Comparison of ENCODE assay signal across 17 cellular contexts in genomic region chr12:12671850-12672660, GRCh38. TPM values are rescaled to one million over a fixed set of nuclear protein-coding genes. Genes with fewer than 3 reads are reported as not detected.
DNase-seq lines count a peak whose midpoint lies in the region; ATAC-seq, FAIRE-seq and TF ChIP-seq lines count a peak whose summit lies in the region.
"Had no signal": no experiment of that assay in that cellular context is flagged by ENCODE, and none has a peak within 500 bp of the region (broad histone marks: within the 10 kb centered on the region; RNA-seq: fewer than 3 reads in every experiment).

No MANE protein-coding gene starts in this region.

- peak overlapping the region; percentile 76 for H3K27ac Mint-ChIP-seq in activated T-cell treated with anti-CD3 and anti-CD28 coated beads, Interleukin-2, amount 50 U/mL, for 72 hours
- H3K27ac Mint-ChIP-seq in activated T-cell treated with anti-CD3 and anti-CD28 coated beads, Interleukin-2, amount 50 U/mL, for 24 hours: no peak overlapping the region
- H3K27ac Mint-ChIP-seq in stimulated activated effector memory CD8-positive, alpha-beta T cell treated with anti-CD3 and anti-CD28 coated beads, Interleukin-12 subunit alpha, Interleukin-12 subunit beta, amount 100 ng/mL, for 72 hours: peak overlapping the region; percentile 82
- H3K27ac Mint-ChIP-seq in naive thymus-derived CD4-positive, alpha-beta T cell: no peak overlapping the region
- H3K27ac Mint-ChIP-seq: activated naive CD4-positive, alpha-beta T cell treated with anti-CD3 and anti-CD28 coated beads for 36 hours; nephron progenitor cell had no signal

- H3K4me3 ChIP-seq in choroid plexus epithelial cell (ENCODE audit: low read depth, low read length): no peak overlapping the region
- H3K4me3 ChIP-seq in naive thymus-derived CD4-positive, alpha-beta T cell (ENCODE audit: low read length): no peak overlapping the region
- H3K4me3 ChIP-seq: cardiac muscle cell, tibial nerve had no signal

- H3K4me1 ChIP-seq in naive thymus-derived CD4-positive, alpha-beta T cell (ENCODE audit: control insufficient read depth in 2 of 2, insufficient read depth in 2 of 2, low read length in 2 of 2): no peaks in the 10 kb centered on the region
- H3K4me1 ChIP-seq: tibial nerve had no signal

- ATAC-seq in activated T-cell treated with anti-CD3 and anti-CD28 coated beads, Interleukin-2, amount 50 U/mL, for 72 hours (replicated peaks in 1 of 2): no peak
- ATAC-seq in stimulated activated effector memory CD8-positive, alpha-beta T cell treated with anti-CD3 and anti-CD28 coated beads, Interleukin-12 subunit alpha, Interleukin-12 subunit beta, amount 100 ng/mL, for 72 hours: no peak
- ATAC-seq in naive thymus-derived CD4-positive, alpha-beta T cell: no peak
- ATAC-seq: sciatic nerve had no signal

- CTCF ChIA-PET in naive thymus-derived CD4-positive, alpha-beta T cell (lab: Charles Lee): no interaction called here

- no peaks in the 10 kb centered on the region for H3K27me3 Mint-ChIP-seq in activated T-cell treated with anti-CD3 and anti-CD28 coated beads, Interleukin-2, amount 50 U/mL, for 72 hours (ENCODE audit: low read depth)
- H3K27me3 Mint-ChIP-seq in activated T-cell treated with anti-CD3 and anti-CD28 coated beads, Interleukin-2, amount 50 U/mL, for 24 hours: no peaks in the 10 kb centered on the region
- H3K27me3 Mint-ChIP-seq in naive thymus-derived CD4-positive, alpha-beta T cell: no peaks in the 10 kb centered on the region

- H3K36me3 Mint-ChIP-seq in activated T-cell treated with anti-CD3 and anti-CD28 coated beads, Interleukin-2, amount 50 U/mL, for 72 hours (ENCODE audit: insufficient read depth in 2 of 2): peaks cover 3 to 5% of the 10 kb centered on the region in 2 donors
- H3K36me3 Mint-ChIP-seq in activated T-cell treated with anti-CD3 and anti-CD28 coated beads, Interleukin-2, amount 50 U/mL, for 24 hours (ENCODE audit: low read depth): no peaks in the 10 kb centered on the region
- no peaks in the 10 kb centered on the region for H3K36me3 Mint-ChIP-seq in stimulated activated effector memory CD8-positive, alpha-beta T cell treated with anti-CD3 and anti-CD28 coated beads, Interleukin-12 subunit alpha, Interleukin-12 subunit beta, amount 100 ng/mL, for 72 hours
- peaks cover 0 to 8% (median 0%) of the 10 kb centered on the region in 5 donors for H3K36me3 Mint-ChIP-seq in naive thymus-derived CD4-positive, alpha-beta T cell

- peaks cover 25% of the 10 kb centered on the region for H3K4me1 Mint-ChIP-seq in activated T-cell treated with anti-CD3 and anti-CD28 coated beads, Interleukin-2, amount 50 U/mL, for 72 hours (ENCODE audit: low read depth)
- H3K4me1 Mint-ChIP-seq in activated T-cell treated with anti-CD3 and anti-CD28 coated beads, Interleukin-2, amount 50 U/mL, for 24 hours (ENCODE audit: low read depth): peaks cover 26% of the 10 kb centered on the region
- peaks cover 27% of the 10 kb centered on the region for H3K4me1 Mint-ChIP-seq in stimulated activated effector memory CD8-positive, alpha-beta T cell treated with anti-CD3 and anti-CD28 coated beads, Interleukin-12 subunit alpha, Interleukin-12 subunit beta, amount 100 ng/mL, for 72 hours
- peaks cover 0 to 29% (median 0%) of the 10 kb centered on the region in 7 donors for H3K4me1 Mint-ChIP-seq in naive thymus-derived CD4-positive, alpha-beta T cell

- H3K9me3 Mint-ChIP-seq in activated T-cell treated with anti-CD3 and anti-CD28 coated beads, Interleukin-2, amount 50 U/mL, for 72 hours: no peaks in the 10 kb centered on the region
- H3K9me3 Mint-ChIP-seq in activated T-cell treated with anti-CD3 and anti-CD28 coated beads, Interleukin-2, amount 50 U/mL, for 24 hours: no peaks in the 10 kb centered on the region
- no peaks in the 10 kb centered on the region for H3K9me3 Mint-ChIP-seq in stimulated activated effector memory CD8-positive, alpha-beta T cell treated with anti-CD3 and anti-CD28 coated beads, Interleukin-12 subunit alpha, Interleukin-12 subunit beta, amount 100 ng/mL, for 72 hours
- no peaks in the 10 kb centered on the region for H3K9me3 Mint-ChIP-seq in naive thymus-derived CD4-positive, alpha-beta T cell
- H3K9me3 Mint-ChIP-seq: activated naive CD4-positive, alpha-beta T cell treated with anti-CD3 and anti-CD28 coated beads for 36 hours; nephron progenitor cell had no signal

- H3K36me3 ChIP-seq in naive thymus-derived CD4-positive, alpha-beta T cell (ENCODE audit: control insufficient read depth in 2 of 3, insufficient read depth in 3 of 3, low read length in 3 of 3): no peaks in the 10 kb centered on the region
- H3K36me3 ChIP-seq: cardiac muscle cell, tibial nerve had no signal

- POLR2A ChIA-PET in naive thymus-derived CD4-positive, alpha-beta T cell (lab: Charles Lee): interaction anchor here (0.5 to 1.9 kb wide), 3 partner anchors 12 to 46 kb away, joined by 3 to 7 read pairs (median 5); no protein-coding TSS in a partner anchor

- H3K4me3 Mint-ChIP-seq in activated T-cell treated with anti-CD3 and anti-CD28 coated beads, Interleukin-2, amount 50 U/mL, for 72 hours: peak overlapping the region; percentile 29 to 45
- no peak overlapping the region for H3K4me3 Mint-ChIP-seq in activated T-cell treated with anti-CD3 and anti-CD28 coated beads, Interleukin-2, amount 50 U/mL, for 24 hours
- H3K4me3 Mint-ChIP-seq in stimulated activated effector memory CD8-positive, alpha-beta T cell treated with anti-CD3 and anti-CD28 coated beads, Interleukin-12 subunit alpha, Interleukin-12 subunit beta, amount 100 ng/mL, for 72 hours: peak overlapping the region; percentile 36
- no peak overlapping the region for H3K4me3 Mint-ChIP-seq in naive thymus-derived CD4-positive, alpha-beta T cell
- H3K4me3 Mint-ChIP-seq: activated naive CD4-positive, alpha-beta T cell treated with anti-CD3 and anti-CD28 coated beads for 36 hours; nephron progenitor cell had no signal

- FAIRE-seq in RCC 7860 (lab: Jason Lieb, UNC): peak; percentile 72
- FAIRE-seq: frontal cortex had no signal

- no peak for TF ChIP-seq CTCF in choroid plexus epithelial cell (conservative IDR thresholded peaks at IDR 0.05; ENCODE audit: low read depth, low read length)

- no peak overlapping the region for H3K27ac ChIP-seq in naive thymus-derived CD4-positive, alpha-beta T cell (ENCODE audit: low read depth, low read length)
- H3K27ac ChIP-seq: cardiac muscle cell, tibial nerve had no signal

- H3K9me3 ChIP-seq in naive thymus-derived CD4-positive, alpha-beta T cell (ENCODE audit: control insufficient read depth in 2 of 3, low read length in 3 of 3): no peaks in the 10 kb centered on the region
- H3K9me3 ChIP-seq: tibial nerve had no signal

- intact Hi-C loops in naive thymus-derived CD4-positive, alpha-beta T cell (cut with micrococcal nuclease): no loop called here

- peak; percentile 21 to 33 for DNase-seq in activated T-cell treated with anti-CD3 and anti-CD28 coated beads, Interleukin-2, amount 50 U/mL, for 72 hours
- DNase-seq in activated T-cell treated with anti-CD3 and anti-CD28 coated beads, Interleukin-2, amount 50 U/mL, for 24 hours: no peak
- peak; percentile 54 for DNase-seq in RCC 7860 (ENCODE audit: low spot score)
- peak; percentile 31 for DNase-seq in choroid plexus epithelial cell (ENCODE audit: low read depth)
- DNase-seq in stimulated activated effector memory CD8-positive, alpha-beta T cell treated with anti-CD3 and anti-CD28 coated beads, Interleukin-12 subunit alpha, Interleukin-12 subunit beta, amount 100 ng/mL, for 72 hours (ENCODE audit: low spot score in 2 of 2): no peak
- DNase-seq in naive thymus-derived CD4-positive, alpha-beta T cell: no peak
- no peak for DNase-seq in midbrain (lab: John Stamatoyannopoulos, UW)
- no peak for DNase-seq in effector CD4-positive, alpha-beta T cell
- DNase-seq: activated naive CD4-positive, alpha-beta T cell treated with anti-CD3 and anti-CD28 coated beads for 36 hours; effector memory CD4-positive, alpha-beta T cell; GDM1; nephron progenitor cell; stimulated activated CD4-positive, alpha-beta T cell treated with anti-CD3 and anti-CD28 coated beads, Interleukin-2, amount 100 ng/mL, for 48 hours had no signal

- no peaks in the 10 kb centered on the region for H3K27me3 ChIP-seq in naive thymus-derived CD4-positive, alpha-beta T cell (ENCODE audit: control insufficient read depth in 2 of 2, insufficient read depth in 2 of 2, low read length in 2 of 2)
- H3K27me3 ChIP-seq: cardiac muscle cell, tibial nerve had no signal

RNA-seq across cellular contexts. Expression of gene GPR19, which starts 23.9 kb away (rescaled TPM):
- 10 to 100 TPM; 34.2 to 50.4 TPM for total RNA-seq in activated T-cell treated with anti-CD3 and anti-CD28 coated beads, Interleukin-2, amount 50 U/mL, for 72 hours
- 10 to 100 TPM in 1 of 5 experiments, 1 to 10 TPM in 3, under 1 TPM in 1; 0.69 to 10.4 (median 2.7) TPM for total RNA-seq in naive thymus-derived CD4-positive, alpha-beta T cell
- polyA plus RNA-seq in naive thymus-derived CD4-positive, alpha-beta T cell: under 1 TPM; 0.17 to 0.52 TPM

RNA-seq across cellular contexts. Expression of gene CDKN1B, which starts 45.1 kb away (rescaled TPM):
- 10 to 100 TPM; 54.2 to 67.2 TPM for total RNA-seq in activated T-cell treated with anti-CD3 and anti-CD28 coated beads, Interleukin-2, amount 50 U/mL, for 72 hours
- total RNA-seq in naive thymus-derived CD4-positive, alpha-beta T cell: 100 to 1,000 TPM; 105 to 205 (median 191) TPM
- polyA plus RNA-seq in naive thymus-derived CD4-positive, alpha-beta T cell: 10 to 100 TPM; 15.1 to 32.8 TPM

Comparison
In these comparisons a context has a peak if more than half of its experiments do, and no peak if none do; other contexts are left out.
1. DNase-seq: peak in activated T-cell treated with anti-CD3 and anti-CD28 coated beads, Interleukin-2, amount 50 U/mL, for 72 hours (2 of 2), RCC 7860 (single experiment) and choroid plexus epithelial cell (single experiment); none in activated T-cell treated with anti-CD3 and anti-CD28 coated beads, Interleukin-2, amount 50 U/mL, for 24 hours (single experiment), stimulated activated effector memory CD8-positive, alpha-beta T cell treated with anti-CD3 and anti-CD28 coated beads, Interleukin-12 subunit alpha, Interleukin-12 subunit beta, amount 100 ng/mL, for 72 hours (0 of 2), naive thymus-derived CD4-positive, alpha-beta T cell (0 of 9), midbrain (single experiment) and effector CD4-positive, alpha-beta T cell (single experiment).
2. H3K27ac Mint-ChIP-seq: peak in activated T-cell treated with anti-CD3 and anti-CD28 coated beads, Interleukin-2, amount 50 U/mL, for 72 hours (single experiment) and stimulated activated effector memory CD8-positive, alpha-beta T cell treated with anti-CD3 and anti-CD28 coated beads, Interleukin-12 subunit alpha, Interleukin-12 subunit beta, amount 100 ng/mL, for 72 hours (single experiment); none in activated T-cell treated with anti-CD3 and anti-CD28 coated beads, Interleukin-2, amount 50 U/mL, for 24 hours (single experiment) and naive thymus-derived CD4-positive, alpha-beta T cell (0 of 9).
3. H3K4me3 Mint-ChIP-seq: peak in activated T-cell treated with anti-CD3 and anti-CD28 coated beads, Interleukin-2, amount 50 U/mL, for 72 hours (2 of 2) and stimulated activated effector memory CD8-positive, alpha-beta T cell treated with anti-CD3 and anti-CD28 coated beads, Interleukin-12 subunit alpha, Interleukin-12 subunit beta, amount 100 ng/mL, for 72 hours (single experiment); none in activated T-cell treated with anti-CD3 and anti-CD28 coated beads, Interleukin-2, amount 50 U/mL, for 24 hours (single experiment) and naive thymus-derived CD4-positive, alpha-beta T cell (0 of 10).